35 cellular contexts compared by ENCODE assay signal in genomic region chr12:5251092-5251491, GRCh38.
"Had no signal": no experiment of that assay in that cellular context is flagged by ENCODE, and none has a peak within 500 bp of the region (broad histone marks: within the 10 kb centered on the region; RNA-seq: fewer than 3 reads in every experiment).

No MANE protein-coding gene starts in this region.

- H3K27ac ChIP-seq: ascending aorta, cardiac muscle cell, VCaP had no signal

- H3K4me1 ChIP-seq: ascending aorta had no signal

- H3K4me1 Mint-ChIP-seq: activated B cell treated with CpG ODN at 0.5 μM for 24 hours; activated CD4-positive, alpha-beta T cell treated with anti-CD3 and anti-CD28 coated beads, Interleukin-2, amount 10 ng/mL, durations not matched to agents 24 days and 14 days; activated naive CD4-positive, alpha-beta T cell treated with anti-CD3 and anti-CD28 coated beads, Interleukin-2, amount 10 ng/mL, durations not matched to agents 7 days and 5 days; activated naive CD4-positive, alpha-beta T cell treated with anti-CD3 and anti-CD28 coated beads, Interleukin-2, amount 50 U/mL, for 24 hours; activated naive CD8-positive, alpha-beta T cell treated with anti-CD3 and anti-CD28 coated beads, Interleukin-2, amount 10 ng/mL, durations not matched to agents 7 days and 5 days; activated naive CD8-positive, alpha-beta T cell treated with anti-CD3 and anti-CD28 coated beads, Interleukin-2, amount 50 U/mL, for 24 hours; central memory CD8-positive, alpha-beta T cell had no signal

- ATAC-seq: activated CD8-positive, alpha-beta T cell treated with anti-CD3 and anti-CD28 coated beads for 36 hours; activated naive CD8-positive, alpha-beta T cell treated with anti-CD3 and anti-CD28 coated beads, Interleukin-2, amount 50 U/mL, for 24 hours had no signal

- H3K9me3 Mint-ChIP-seq: activated B cell treated with CpG ODN at 0.5 μM for 24 hours; activated CD4-positive, alpha-beta memory T cell treated with anti-CD3 and anti-CD28 coated beads for 36 hours; activated CD4-positive, alpha-beta T cell treated with anti-CD3 and anti-CD28 coated beads, Interleukin-2, amount 10 ng/mL, durations not matched to agents 24 days and 14 days; activated CD8-positive, alpha-beta T cell treated with anti-CD3 and anti-CD28 coated beads for 36 hours; activated naive CD4-positive, alpha-beta T cell treated with anti-CD3 and anti-CD28 coated beads, Interleukin-2, amount 10 ng/mL, durations not matched to agents 7 days and 5 days; activated naive CD4-positive, alpha-beta T cell treated with anti-CD3 and anti-CD28 coated beads, Interleukin-2, amount 50 U/mL, for 24 hours; activated naive CD8-positive, alpha-beta T cell treated with anti-CD3 and anti-CD28 coated beads, Interleukin-2, amount 10 ng/mL, durations not matched to agents 7 days and 5 days; activated naive CD8-positive, alpha-beta T cell treated with anti-CD3 and anti-CD28 coated beads, Interleukin-2, amount 50 U/mL, for 24 hours; activated T-helper 2 cell treated with anti-CD3 and anti-CD28 coated beads, Interferon-gamma antibody, Interleukin-2, Interleukin-4, amounts not matched to agents 10 μg/mL and 5 μg/mL and 100 μg/mL, durations not matched to agents 14 hours and 24 hours and 36 hours; brain; central memory CD8-positive, alpha-beta T cell; T-helper 1 cell treated with Interleukin-12 subunit alpha and Interleukin-12 subunit beta and Interleukin-4 antibody, amounts not matched to agents 30 μg/mL and 1 μg/mL, for 36 hours; T-helper 2 cell treated with Interferon-gamma antibody and Interleukin-4, amounts not matched to agents 5 μg/mL and 100 μg/mL, for 36 hours had no signal

- DNase-seq: activated B cell treated with CpG ODN at 0.5 μM for 24 hours; activated CD4-positive, alpha-beta memory T cell treated with anti-CD3 and anti-CD28 coated beads for 36 hours; activated CD4-positive, alpha-beta T cell treated with anti-CD3 and anti-CD28 coated beads for 4 hours; activated CD4-positive, alpha-beta T cell treated with anti-CD3 and anti-CD28 coated beads, Interleukin-2, amount 10 ng/mL, durations not matched to agents 24 days and 14 days; activated CD4-positive, alpha-beta T cell treated with anti-CD3 and anti-CD28 coated beads, Interleukin-2, amount 50 U/mL, for 1 hour; activated CD4-positive, alpha-beta T cell treated with anti-CD3 and anti-CD28 coated beads, Interleukin-2, amount 50 U/mL, for 4 hours; activated CD4-positive, CD25-positive, alpha-beta regulatory T cell treated with anti-CD3 and anti-CD28 coated beads, Interleukin-2, amount 50 U/mL, for 72 hours; activated CD8-positive, alpha-beta memory T cell treated with anti-CD3 and anti-CD28 coated beads, Interleukin-2, amount 50 U/mL, for 4 hours; activated CD8-positive, alpha-beta T cell treated with anti-CD3 and anti-CD28 coated beads for 36 hours; activated effector memory CD4-positive, alpha-beta T cell treated with Interleukin-2 at 50 U/mL for 16 hours; activated gamma-delta T cell; activated naive CD4-positive, alpha-beta T cell treated with anti-CD3 and anti-CD28 coated beads, Interleukin-2, amount 10 ng/mL, durations not matched to agents 7 days and 5 days; activated naive CD4-positive, alpha-beta T cell treated with Interleukin-2 at 50 U/mL for 16 hours; activated naive CD8-positive, alpha-beta T cell treated with anti-CD3 and anti-CD28 coated beads, Interleukin-2, amount 10 ng/mL, durations not matched to agents 7 days and 5 days; activated naive CD8-positive, alpha-beta T cell treated with anti-CD3 and anti-CD28 coated beads, Interleukin-2, amount 50 U/mL, for 24 hours; activated T-cell treated with anti-CD3 and anti-CD28 coated beads for 4 hours; activated T-cell treated with anti-CD3 and anti-CD28 coated beads, Interleukin-2, amount 50 U/mL, for 1 hour; activated T-cell treated with anti-CD3 and anti-CD28 coated beads, Interleukin-2, amount 50 U/mL, for 48 hours; amygdala; anterior cingulate cortex; caudate nucleus; cerebellar nuclear complex; T-helper 1 cell; T-helper 2 cell; T-helper 9 cell had no signal

- H3K4me3 Mint-ChIP-seq: activated B cell treated with CpG ODN at 0.5 μM for 24 hours; activated CD4-positive, alpha-beta memory T cell treated with anti-CD3 and anti-CD28 coated beads for 36 hours; activated CD4-positive, alpha-beta T cell treated with anti-CD3 and anti-CD28 coated beads, Interleukin-2, amount 10 ng/mL, durations not matched to agents 24 days and 14 days; activated CD8-positive, alpha-beta T cell treated with anti-CD3 and anti-CD28 coated beads for 36 hours; activated naive CD4-positive, alpha-beta T cell treated with anti-CD3 and anti-CD28 coated beads, Interleukin-2, amount 10 ng/mL, durations not matched to agents 7 days and 5 days; activated naive CD4-positive, alpha-beta T cell treated with anti-CD3 and anti-CD28 coated beads, Interleukin-2, amount 50 U/mL, for 24 hours; activated naive CD8-positive, alpha-beta T cell; activated naive CD8-positive, alpha-beta T cell treated with anti-CD3 and anti-CD28 coated beads, Interleukin-2, amount 10 ng/mL, durations not matched to agents 7 days and 5 days; activated naive CD8-positive, alpha-beta T cell treated with anti-CD3 and anti-CD28 coated beads, Interleukin-2, amount 50 U/mL, for 24 hours; brain; central memory CD8-positive, alpha-beta T cell; T-helper 1 cell treated with Interleukin-12 subunit alpha and Interleukin-12 subunit beta and Interleukin-4 antibody, amounts not matched to agents 30 μg/mL and 1 μg/mL, for 36 hours; T-helper 2 cell treated with Interferon-gamma antibody and Interleukin-4, amounts not matched to agents 5 μg/mL and 100 μg/mL, for 36 hours had no signal

- H3K27me3 Mint-ChIP-seq: activated B cell treated with CpG ODN at 0.5 μM for 24 hours; activated CD4-positive, alpha-beta T cell treated with anti-CD3 and anti-CD28 coated beads, Interleukin-2, amount 10 ng/mL, durations not matched to agents 24 days and 14 days; activated naive CD4-positive, alpha-beta T cell treated with anti-CD3 and anti-CD28 coated beads, Interleukin-2, amount 10 ng/mL, durations not matched to agents 7 days and 5 days; activated naive CD4-positive, alpha-beta T cell treated with anti-CD3 and anti-CD28 coated beads, Interleukin-2, amount 50 U/mL, for 24 hours had no signal

- H3K36me3 ChIP-seq: ascending aorta, cardiac muscle cell had no signal

- H3K36me3 Mint-ChIP-seq: activated CD4-positive, alpha-beta memory T cell treated with anti-CD3 and anti-CD28 coated beads for 36 hours; activated naive CD4-positive, alpha-beta T cell treated with anti-CD3 and anti-CD28 coated beads, Interleukin-2, amount 10 ng/mL, durations not matched to agents 7 days and 5 days; activated naive CD4-positive, alpha-beta T cell treated with anti-CD3 and anti-CD28 coated beads, Interleukin-2, amount 50 U/mL, for 24 hours; activated naive CD8-positive, alpha-beta T cell; activated naive CD8-positive, alpha-beta T cell treated with anti-CD3 and anti-CD28 coated beads, Interleukin-2, amount 10 ng/mL, durations not matched to agents 7 days and 5 days; brain had no signal

- H3K27me3 ChIP-seq: ascending aorta, cardiac muscle cell had no signal

- H3K4me3 ChIP-seq: ascending aorta, cardiac muscle cell had no signal

- H3K9me3 ChIP-seq: ascending aorta had no signal
